Comparison of ENCODE assay signal across 15 cellular contexts in genomic region chr17:78075545-78075944, GRCh38.
"Had no signal": no experiment of that assay in that cellular context is flagged by ENCODE, and none has a peak within 500 bp of the region (broad histone marks: within the 10 kb centered on the region; RNA-seq: fewer than 3 reads in every experiment).

No MANE protein-coding gene starts in this region.

- H3K27ac Mint-ChIP-seq: activated CD4-positive, alpha-beta T cell treated with anti-CD3 and anti-CD28 coated beads, Interleukin-2, amount 10 ng/mL, durations not matched to agents 7 days and 5 days; activated CD8-positive, alpha-beta T cell treated with anti-CD3 and anti-CD28 coated beads, Interleukin-2, amount 10 ng/mL, durations not matched to agents 7 days and 5 days had no signal

- H3K4me1 Mint-ChIP-seq: activated CD4-positive, alpha-beta T cell treated with anti-CD3 and anti-CD28 coated beads, Interleukin-2, amount 10 ng/mL, durations not matched to agents 7 days and 5 days; T-cell had no signal

- H3K27me3 Mint-ChIP-seq: activated CD4-positive, alpha-beta T cell treated with anti-CD3 and anti-CD28 coated beads, Interleukin-2, amount 10 ng/mL, durations not matched to agents 7 days and 5 days; naive thymus-derived CD8-positive, alpha-beta T cell; T-cell had no signal

- H3K4me3 Mint-ChIP-seq: activated CD4-positive, alpha-beta T cell treated with anti-CD3 and anti-CD28 coated beads, Interleukin-2, amount 10 ng/mL, durations not matched to agents 7 days and 5 days; activated CD8-positive, alpha-beta T cell treated with anti-CD3 and anti-CD28 coated beads, Interleukin-2, amount 10 ng/mL, durations not matched to agents 7 days and 5 days; activated T-cell treated with anti-CD3 and anti-CD28 coated beads, Interleukin-2, amount 50 U/mL, for 4 hours; naive thymus-derived CD8-positive, alpha-beta T cell; T-cell had no signal

- DNase-seq: activated CD4-positive, alpha-beta T cell treated with anti-CD3 and anti-CD28 coated beads, Interleukin-2, amount 10 ng/mL, durations not matched to agents 7 days and 5 days; activated CD8-positive, alpha-beta T cell treated with anti-CD3 and anti-CD28 coated beads, Interleukin-2, amount 10 ng/mL, durations not matched to agents 7 days and 5 days; activated gamma-delta T cell; activated T-cell treated with anti-CD3 and anti-CD28 coated beads, Interleukin-2, amount 50 U/mL, for 4 hours; foreskin melanocyte; heart left ventricle; mesenchymal stem cell; naive thymus-derived CD8-positive, alpha-beta T cell; retina; SHP77 treated with DMSO at 0.1 percent for 48 hours; stimulated activated CD8-positive, alpha-beta memory T cell treated with anti-CD3 and anti-CD28 coated beads, Interleukin-4, amount 100 ng/mL, for 48 hours; stimulated activated naive CD4-positive, alpha-beta T cell treated with Interleukin-2 at 50 U/mL for 16 hours; T-cell; trophoblast cell had no signal

- H3K9me3 Mint-ChIP-seq: activated CD4-positive, alpha-beta T cell treated with anti-CD3 and anti-CD28 coated beads, Interleukin-2, amount 10 ng/mL, durations not matched to agents 7 days and 5 days; activated T-cell treated with anti-CD3 and anti-CD28 coated beads, Interleukin-2, amount 50 U/mL, for 4 hours; naive thymus-derived CD8-positive, alpha-beta T cell; T-cell had no signal

- ATAC-seq: activated CD8-positive, alpha-beta T cell treated with anti-CD3 and anti-CD28 coated beads, Interleukin-2, amount 10 ng/mL, durations not matched to agents 7 days and 5 days; activated T-cell treated with anti-CD3 and anti-CD28 coated beads, Interleukin-2, amount 50 U/mL, for 4 hours; heart left ventricle; naive thymus-derived CD8-positive, alpha-beta T cell; SK-N-SH treated with all-trans-retinoic acid at 6 μM for 48 hours; T-cell had no signal
